In the genomic region with DNA sequence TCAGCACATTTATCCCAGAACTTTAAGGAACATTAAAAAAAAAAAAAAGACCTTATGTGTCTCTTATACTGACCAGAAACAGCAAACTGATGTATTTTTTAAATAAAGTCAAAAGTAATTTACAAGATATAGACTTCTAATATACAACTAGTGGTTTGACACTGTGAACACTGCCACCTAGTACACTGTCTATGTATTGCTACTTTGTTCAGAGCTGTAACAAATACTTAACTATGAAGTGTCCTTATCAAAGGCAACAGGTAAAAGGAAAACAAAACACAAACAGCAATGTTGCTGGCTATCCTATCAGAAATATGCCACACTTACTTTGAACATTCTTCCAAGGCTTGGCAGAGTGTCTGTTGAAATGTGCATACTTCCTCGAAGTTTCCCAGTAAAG, we compare ENCODE assay signal across 9 cellular contexts.
A peak's percentile ranks its signal among the peaks of the same experiment; 100 is the strongest.
DNase-seq lines count a peak whose midpoint lies in the region; ATAC-seq, FAIRE-seq and TF ChIP-seq lines count a peak whose summit lies in the region.
"Had no signal": no experiment of that assay in that cellular context is flagged by ENCODE, and none has a peak within 500 bp of the region (broad histone marks: within the 10 kb centered on the region; RNA-seq: fewer than 3 reads in every experiment).

No MANE protein-coding gene starts in this region.

- no peaks in the 10 kb centered on the region for H3K4me1 Mint-ChIP-seq in Caco-2 (ENCODE audit: low read depth, unreplicated experiment)

- no peaks in the 10 kb centered on the region for H3K9me3 Mint-ChIP-seq in Caco-2 (ENCODE audit: unreplicated experiment)

- H3K36me3 Mint-ChIP-seq in Caco-2 (ENCODE audit: insufficient read depth, unreplicated experiment): no peaks in the 10 kb centered on the region

- TF ChIP-seq CTCF in Caco-2 (IDR thresholded peaks at IDR 0.05; ENCODE audit: insufficient read depth in 1 of 2, low read depth in 1 of 2, low read length in 1 of 2, severe bottlenecking in 1 of 2, unreplicated experiment in 1 of 2): peak; percentile 29 to 40
- TF ChIP-seq CTCF in left lung (IDR thresholded peaks at IDR 0.05): peak in 1 of 2 donors; percentile 34

- no peaks in the 10 kb centered on the region for H3K27me3 ChIP-seq in Caco-2 (replicated peaks; ENCODE audit: control insufficient read depth, insufficient read depth, low read length)
- no peaks in the 10 kb centered on the region for H3K27me3 ChIP-seq in left lung

- H3K27ac Mint-ChIP-seq in Caco-2 (ENCODE audit: unreplicated experiment): no peak overlapping the region

- DNase-seq in Caco-2: no peak
- DNase-seq in RCC 7860 (ENCODE audit: low spot score): no peak
- DNase-seq in left lung: no peak
- DNase-seq in NCI-H1092 (lab: John Stamatoyannopoulos, UW): no peak
- no peak for DNase-seq in T-helper 1 cell
- DNase-seq in UCSD-AML1 (lab: John Stamatoyannopoulos, UW; ENCODE audit: unreplicated experiment): no peak
- DNase-seq: SIG-M5 had no signal

- FAIRE-seq in RCC 7860 (lab: Jason Lieb, UNC): peak; percentile 50

- no peak overlapping the region for H3K27ac ChIP-seq in left lung

- ATAC-seq in GM19395 (IDR thresholded peaks at IDR 0.05; ENCODE audit: unreplicated experiment) (peak; percentile 56), left lung (peak; percentile 74), HG02642 (IDR thresholded peaks at IDR 0.05; ENCODE audit: poor library complexity, unreplicated experiment) (no peak)

- BruUV-seq in Caco-2 (replicated peaks; lab: Mats Ljungman, UMichigan): no TSS peak

- H3K9me3 ChIP-seq in Caco-2 (no peaks in the 10 kb centered on the region), left lung (no peaks in the 10 kb centered on the region)

- POLR2A ChIA-PET in Caco-2 (lab: Charles Lee): no interaction called here

- intact Hi-C loops in Caco-2 (cut with micrococcal nuclease; ENCODE audit: unreplicated experiment) (no loop called here), left lung (cut with DNase I) (no loop called here)

- H3K27me3 Mint-ChIP-seq in Caco-2 (ENCODE audit: insufficient read depth, unreplicated experiment): peaks cover 3% of the 10 kb centered on the region

- H3K4me3 Mint-ChIP-seq in Caco-2 (ENCODE audit: unreplicated experiment): no peak overlapping the region

- H3K4me1 ChIP-seq in Caco-2: no peaks in the 10 kb centered on the region
- no peaks in the 10 kb centered on the region for H3K4me1 ChIP-seq in left lung

- CTCF ChIA-PET in Caco-2 (lab: Charles Lee): interaction anchor here (0.6 to 0.7 kb wide), 2 partner anchors 14 to 170 kb away, joined by 3 to 4 read pairs; no protein-coding TSS in a partner anchor

- H3K4me3 ChIP-seq in Caco-2 (ENCODE audit: low read depth, low read length) (no peak overlapping the region), left lung (no peak overlapping the region)

- H3K36me3 ChIP-seq in Caco-2 (ENCODE audit: control insufficient read depth, insufficient read depth, low read length): no peaks in the 10 kb centered on the region
- H3K36me3 ChIP-seq in left lung: peaks cover 0 to 3% of the 10 kb centered on the region in 2 donors
